Comparison of ENCODE assay signal across 8 cellular contexts in the genomic region with DNA sequence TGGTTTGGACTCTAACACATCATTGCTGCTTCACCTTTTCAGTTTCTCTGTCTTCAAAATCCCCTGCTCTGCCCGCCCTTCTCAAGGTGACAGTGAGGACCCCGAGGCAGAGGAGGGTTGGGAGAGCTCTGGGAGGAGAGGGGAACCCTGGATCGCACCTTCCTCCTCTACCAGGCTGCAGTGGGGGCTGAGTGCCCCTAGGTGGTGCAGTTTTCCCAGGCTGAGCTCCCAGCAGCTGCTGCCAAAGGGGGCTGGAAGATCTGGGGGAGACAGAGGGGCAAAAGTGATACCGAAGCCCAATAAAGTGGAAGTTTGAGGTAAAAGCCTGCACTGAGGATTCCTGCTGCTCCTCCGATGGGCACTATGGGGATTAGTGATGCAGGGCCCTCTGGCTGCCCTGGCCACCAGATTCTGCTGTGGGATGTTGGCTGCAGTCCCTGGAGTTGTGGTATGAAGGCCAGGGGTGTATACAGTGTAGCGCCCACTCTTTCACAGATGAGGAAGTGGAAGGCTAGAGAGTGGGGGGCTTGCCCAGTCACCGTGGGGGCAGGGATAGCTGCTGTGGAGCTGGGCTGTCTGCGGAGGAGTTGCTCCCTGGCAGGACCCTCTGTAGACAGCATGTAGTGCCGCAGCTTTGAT. TPM values are rescaled to one million over a fixed set of nuclear protein-coding genes. Genes with fewer than 3 reads are reported as not detected.
A peak's percentile ranks its signal among the peaks of the same experiment; 100 is the strongest.
DNase-seq lines count a peak whose midpoint lies in the region; ATAC-seq and TF ChIP-seq lines count a peak whose summit lies in the region.

No MANE protein-coding gene starts in this region.

- H3K4me1 ChIP-seq in CD8-positive, alpha-beta T cell (ENCODE audit: insufficient read depth, low read length), result no peaks in the 10 kb centered on the region
- H3K4me1 ChIP-seq in H9 (ENCODE audit: insufficient read depth, low read length) (no peaks in the 10 kb centered on the region; the same call in 1 of the 2 replicates), RWPE2 (ENCODE audit: insufficient read depth, poor library complexity, severe bottlenecking) (no peaks in the 10 kb centered on the region), lower lobe of right lung (peaks cover 13% of the 10 kb centered on the region), tibial artery (peaks cover 0 to 4% (median 0%) of the 10 kb centered on the region in 4 donors)

- H3K9me3 Mint-ChIP-seq in CD8-positive, alpha-beta T cell, result no peaks in the 10 kb centered on the region
- H3K9me3 Mint-ChIP-seq in H9, result no peaks in the 10 kb centered on the region

- CTCF ChIA-PET in CD8-positive, alpha-beta T cell (lab: Charles Lee), result interaction anchor here (0.6 to 5.6 kb wide), 9 partner anchors 11 to 150 kb away, joined by 3 to 42 read pairs (median 5); partner anchors contain the start of gene FOXO6

- no peak overlapping the region for H3K27ac Mint-ChIP-seq in CD8-positive, alpha-beta T cell
- H3K27ac Mint-ChIP-seq in H9, result no peak overlapping the region

- no peak overlapping the region for H2BK20ac ChIP-seq in H9 (ENCODE audit: low read depth, low read length, poor library complexity, severe bottlenecking)

- no peaks in the 10 kb centered on the region for H3K36me3 Mint-ChIP-seq in CD8-positive, alpha-beta T cell
- H3K36me3 Mint-ChIP-seq in H9 (ENCODE audit: insufficient read depth in 1 of 3, low read depth in 3 of 3), result no peaks in the 10 kb centered on the region

- no peak overlapping the region for H4K5ac ChIP-seq in H9 (ENCODE audit: insufficient read length, low read depth, low read length)

- H3T11ph ChIP-seq in H9 (ENCODE audit: low read length), result no peak overlapping the region

- H4K91ac ChIP-seq in H9 (ENCODE audit: insufficient read length, low read depth, low read length), result no peak overlapping the region

- H3K9me3 ChIP-seq in CD8-positive, alpha-beta T cell (ENCODE audit: low read length), result no peaks in the 10 kb centered on the region
- H3K9me3 ChIP-seq in H9 (ENCODE audit: control insufficient read depth, low read depth, low read length), result no peaks in the 10 kb centered on the region
- H3K9me3 ChIP-seq in RWPE2 (ENCODE audit: severe bottlenecking), result no peaks in the 10 kb centered on the region
- H3K9me3 ChIP-seq in lower lobe of right lung, result no peaks in the 10 kb centered on the region
- no peaks in the 10 kb centered on the region for H3K9me3 ChIP-seq in tibial artery

- intact Hi-C loops in CD8-positive, alpha-beta T cell (cut with DNase I, micrococcal nuclease), result loop anchor here in 1 of 2 experiments (1.0 kb wide), 1 partner anchor 135 kb away; no protein-coding TSS in a partner anchor
- intact Hi-C loops in lower lobe of right lung (cut with DNase I), result no loop called here
- intact Hi-C loops in tibial artery (cut with DNase I; ENCODE audit: low total_unique reads), result loop anchor here (5.0 kb wide), 2 partner anchors 75 to 135 kb away; no protein-coding TSS in a partner anchor

- no peak overlapping the region for H3K4ac ChIP-seq in H9 (ENCODE audit: low read depth, low read length)

- no peak overlapping the region for H4K8ac ChIP-seq in H9 (replicated peaks; ENCODE audit: insufficient read length, low read depth, low read length)

- POLR2A ChIA-PET in CD8-positive, alpha-beta T cell (lab: Charles Lee), result no interaction called here

- H2BK12ac ChIP-seq in H9 (ENCODE audit: insufficient read length, low read depth, low read length), result no peak overlapping the region

- H3K23ac ChIP-seq in H9 (ENCODE audit: insufficient read length, low read depth, low read length), result no peak overlapping the region

- H3K79me1 ChIP-seq in H9 (ENCODE audit: insufficient read depth, low read depth, low read length, poor library complexity, severe bottlenecking), result no peaks in the 10 kb centered on the region

- H3K4me1 Mint-ChIP-seq in CD8-positive, alpha-beta T cell (ENCODE audit: low read depth), result no peaks in the 10 kb centered on the region
- H3K4me1 Mint-ChIP-seq in H9, result peaks cover 19 to 31% of the 10 kb centered on the region in 2 experiments

- peak in 3 of 7 experiments; percentile 7 to 30 (median 22) for DNase-seq in CD8-positive, alpha-beta T cell
- DNase-seq in H9, result peak; percentile 71
- no peak for DNase-seq in RWPE2 (ENCODE audit: low spot score)
- peak; percentile 22 to 38 for DNase-seq in cardiac fibroblast (ENCODE audit: low read depth in 2 of 2)
- DNase-seq in lower lobe of right lung, result no peak
- peak in 1 of 2 donors; percentile 26 for DNase-seq in tibial artery
- DNase-seq in NOMO-1 treated with DMSO at 0.1 percent for 48 hours (lab: John Stamatoyannopoulos, UW; ENCODE audit: unreplicated experiment), result no peak
- DNase-seq in activated CD4-positive, CD25-positive, alpha-beta regulatory T cell treated with anti-CD3 and anti-CD28 coated beads, Interleukin-2, amount 50 U/mL, for 72 hours, result no peak

- H3K23me2 ChIP-seq in H9 (ENCODE audit: insufficient read length, low read depth, low read length, poor library complexity, severe bottlenecking), result no peaks in the 10 kb centered on the region

- H4K20me1 ChIP-seq in H9 (ENCODE audit: control insufficient read depth, insufficient read depth, insufficient read length), result no peaks in the 10 kb centered on the region

- no CpG with 5 or more reads among the region's 9 CpGs for WGBS in H9 (ENCODE audit: extremely low coverage, insufficient read length, low lambda C conversion rate)

- H3K56ac ChIP-seq in H9 (ENCODE audit: insufficient read length, low read depth, low read length), result no peak overlapping the region

- no peak overlapping the region for H2BK120ac ChIP-seq in H9 (ENCODE audit: low read depth, low read length, poor library complexity, severe bottlenecking)

- H3K27me3 Mint-ChIP-seq in CD8-positive, alpha-beta T cell (ENCODE audit: low read depth), result peaks cover 39% of the 10 kb centered on the region
- H3K27me3 Mint-ChIP-seq in H9 (ENCODE audit: low read depth), result peaks cover 51% of the 10 kb centered on the region

- H3K14ac ChIP-seq in H9 (ENCODE audit: insufficient read depth, low read length), result no peak overlapping the region

- no peak overlapping the region for H3K4me3 Mint-ChIP-seq in CD8-positive, alpha-beta T cell
- no peak overlapping the region for H3K4me3 Mint-ChIP-seq in H9

- H3K4me2 ChIP-seq in H9 (ENCODE audit: insufficient read depth, insufficient read length, low read length), result no peak overlapping the region

- H3K36me3 ChIP-seq in CD8-positive, alpha-beta T cell (ENCODE audit: insufficient read depth, low read length), result no peaks in the 10 kb centered on the region
- H3K36me3 ChIP-seq in RWPE2 (ENCODE audit: low read depth) (no peaks in the 10 kb centered on the region), lower lobe of right lung (no peaks in the 10 kb centered on the region), tibial artery (no peaks in the 10 kb centered on the region)

- peak; percentile 41 for TF ChIP-seq CTCF in CD8-positive, alpha-beta T cell (IDR thresholded peaks at IDR 0.05)
- TF ChIP-seq CTCF in H9 (conservative IDR thresholded peaks at IDR 0.05), result peak; percentile 83
- TF ChIP-seq CTCF in RWPE2 (IDR thresholded peaks at IDR 0.05; ENCODE audit: poor library complexity, severe bottlenecking), result peak; percentile 76
- TF ChIP-seq CTCF in cardiac fibroblast (IDR thresholded peaks at IDR 0.05; ENCODE audit: low read depth, low read length), result peak; percentile 96
- TF ChIP-seq CTCF in lower lobe of right lung (IDR thresholded peaks at IDR 0.05), result peak; percentile 73
- TF ChIP-seq CTCF in tibial artery (IDR thresholded peaks at IDR 0.05), result peak; percentile 82 to 86

- H3K79me2 ChIP-seq in H9 (ENCODE audit: insufficient read depth, low read length), result no peaks in the 10 kb centered on the region

- H3K18ac ChIP-seq in H9 (ENCODE audit: insufficient read length, low read depth, low read length), result no peak overlapping the region

- no peak overlapping the region for H3K27ac ChIP-seq in CD8-positive, alpha-beta T cell (ENCODE audit: low read depth, low read length)
- H3K27ac ChIP-seq in H9 (ENCODE audit: insufficient read length, low read depth, low read length) (no peak overlapping the region), RWPE2 (ENCODE audit: poor library complexity, severe bottlenecking) (no peak overlapping the region), lower lobe of right lung (no peak overlapping the region), tibial artery (no peak overlapping the region)

- H2BK5ac ChIP-seq in H9 (ENCODE audit: insufficient read length, low read length), result no peak overlapping the region

- ATAC-seq in CD8-positive, alpha-beta T cell, result no peak
- peak; percentile 53; the same call in 2 of the 3 replicates for ATAC-seq in RWPE2 (ENCODE audit: low read depth)
- ATAC-seq in lower lobe of right lung, result peak; percentile 72 to 79

- no peak overlapping the region for H2AK5ac ChIP-seq in H9 (ENCODE audit: insufficient read length, low read length)

- H3K9ac ChIP-seq in H9 (ENCODE audit: extremely low read depth, insufficient read length, low read length), result no peak overlapping the region

- no peak overlapping the region for H3K4me3 ChIP-seq in CD8-positive, alpha-beta T cell (ENCODE audit: low read depth, low read length)
- H3K4me3 ChIP-seq in RWPE2 (ENCODE audit: severe bottlenecking), result no peak overlapping the region
- no peak overlapping the region for H3K4me3 ChIP-seq in cardiac fibroblast (replicated peaks in 1 of 2; ENCODE audit: low read depth in 2 of 2, low read length in 2 of 2)
- no peak overlapping the region for H3K4me3 ChIP-seq in lower lobe of right lung
- H3K4me3 ChIP-seq in tibial artery, result no peak overlapping the region

- H2AFZ ChIP-seq in H9 (ENCODE audit: low read length), result no peak overlapping the region

- no peaks in the 10 kb centered on the region for H3K27me3 ChIP-seq in CD8-positive, alpha-beta T cell (ENCODE audit: insufficient read depth, low read length)
- H3K27me3 ChIP-seq in H9 (ENCODE audit: insufficient read depth, low read length) (no peaks in the 10 kb centered on the region; the same call in 1 of the 2 replicates), RWPE2 (ENCODE audit: insufficient read depth, poor library complexity, severe bottlenecking) (peaks cover 2% of the 10 kb centered on the region), lower lobe of right lung (ENCODE audit: low read depth) (peaks cover 22% of the 10 kb centered on the region), tibial artery (peaks cover 0 to 58% of the 10 kb centered on the region in 2 donors)

- H2BK15ac ChIP-seq in H9 (ENCODE audit: low read depth, low read length), result no peak overlapping the region

RNA-seq across cellular contexts. Expression of gene SCMH1, which starts 40.7 kb away (rescaled TPM):
- 10 to 100 TPM; 10.2 to 13.1 TPM for total RNA-seq in CD8-positive, alpha-beta T cell
- total RNA-seq in H9 (2021) (16.4 and 16.5 TPM in 2 replicates), lower lobe of right lung (30.0 TPM)

Comparison
In these comparisons a context has a peak if more than half of its experiments do, and no peak if none do; other contexts are left out.
1. DNase-seq: peak in H9 (single experiment) and cardiac fibroblast (2 of 2); none in RWPE2 (single experiment), lower lobe of right lung (single experiment), NOMO-1 treated with DMSO at 0.1 percent for 48 hours (single experiment) and activated CD4-positive, CD25-positive, alpha-beta regulatory T cell treated with anti-CD3 and anti-CD28 coated beads, Interleukin-2, amount 50 U/mL, for 72 hours (single experiment).
2. CTCF ChIP-seq: peak in every context shown above with its lines; median percentile 96 in cardiac fibroblast; 84 in tibial artery; 83 in H9; 76 in RWPE2; 73 in lower lobe of right lung; 41 in CD8-positive, alpha-beta T cell.